In the genomic region with DNA sequence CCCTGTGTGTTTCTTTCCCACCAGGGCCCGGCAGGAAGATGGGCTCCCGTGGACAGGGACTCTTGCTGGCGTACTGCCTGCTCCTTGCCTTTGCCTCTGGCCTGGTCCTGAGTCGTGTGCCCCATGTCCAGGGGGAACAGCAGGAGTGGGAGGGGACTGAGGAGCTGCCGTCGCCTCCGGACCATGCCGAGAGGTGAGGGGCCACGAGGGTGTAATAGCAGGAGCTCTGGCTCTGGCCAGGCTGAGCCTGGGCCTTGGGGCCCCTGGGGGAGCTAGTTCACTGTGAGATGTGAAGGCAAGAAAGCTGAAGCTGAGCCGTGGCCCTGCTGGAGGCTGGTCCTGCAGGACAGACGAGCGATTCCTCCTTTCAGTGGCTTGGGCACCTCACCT, we compare ENCODE assay signal across 27 cellular contexts. TPM values are rescaled to one million over a fixed set of nuclear protein-coding genes. Genes with fewer than 3 reads are reported as not detected.
DNase-seq lines count a peak whose midpoint lies in the region; ATAC-seq, FAIRE-seq and TF ChIP-seq lines count a peak whose summit lies in the region.
"Had no signal": no experiment of that assay in that cellular context is flagged by ENCODE, and none has a peak within 500 bp of the region (broad histone marks: within the 10 kb centered on the region; RNA-seq: fewer than 3 reads in every experiment).

No MANE protein-coding gene starts in this region.

- POLR2A ChIA-PET in HepG2 (lab: Yijun Ruan, JAX), result interaction anchor here (1.6 kb wide), 1 partner anchor 17 kb away, joined by 16 read pairs; no protein-coding TSS in a partner anchor
- POLR2A ChIA-PET in naive thymus-derived CD4-positive, alpha-beta T cell (lab: Charles Lee), result no interaction called here

- H3K9ac ChIP-seq in HepG2 (ENCODE audit: insufficient read depth, low read depth, low read length), result no peak overlapping the region
- H3K9ac ChIP-seq: BLaER1 treated with 17β-estradiol and CSF1 and Interleukin-3, amounts not matched to agents 10 nM and 100 nM had no signal

- 16% methylated on average over 8 of the region's 12 CpGs for WGBS in HepG2 (ENCODE audit: low lambda C conversion rate)
- WGBS in right lobe of liver (ENCODE audit: insufficient coverage, low coverage, low lambda C conversion rate, missing lambda C conversion rate), result 42% methylated on average over 5 of the region's 12 CpGs
- WGBS in sigmoid colon, 2 donors, result 77 to 84% methylated on average over 12 of the region's 12 CpGs

- H3K79me2 ChIP-seq in HepG2 (ENCODE audit: insufficient read depth, low read length), result no peaks in the 10 kb centered on the region

- CTCF ChIA-PET in HepG2 (lab: Yijun Ruan, JAX; ENCODE audit: low intra/inter-chr PET ratio, low total read pairs), result interaction anchor here (2.7 kb wide), 1 partner anchor 24 kb away, joined by 21 read pairs; no protein-coding TSS in a partner anchor
- CTCF ChIA-PET in naive thymus-derived CD4-positive, alpha-beta T cell (lab: Charles Lee), result interaction anchor here (1.1 to 1.6 kb wide), 3 partner anchors 9 to 25 kb away, joined by 3 to 6 read pairs (median 3); no protein-coding TSS in a partner anchor

- no peak for TF ChIP-seq POLR2A in HepG2 (IDR thresholded peaks at IDR 0.05; ENCODE audit: insufficient read depth in 1 of 2, low read depth in 2 of 2, low read length in 2 of 2)
- TF ChIP-seq POLR2A in right lobe of liver (IDR thresholded peaks at IDR 0.05), result no peak
- TF ChIP-seq POLR2A in sigmoid colon (IDR thresholded peaks at IDR 0.05), result no peak

- no TSS peak for BruUV-seq in HepG2 (replicated peaks; lab: Mats Ljungman, UMichigan)

- no peak overlapping the region for H2AFZ ChIP-seq in HepG2 (ENCODE audit: low read length)

- in situ Hi-C loops in HepG2 (cut with HindIII; ENCODE audit: extremely low pct_ligation_motif_present, low pct_unique_long_range_greater_than_20kb), result no loop called here

- H3K9me3 ChIP-seq in HepG2 (ENCODE audit: low read length), result no peaks in the 10 kb centered on the region
- no peaks in the 10 kb centered on the region for H3K9me3 ChIP-seq in right lobe of liver
- no peaks in the 10 kb centered on the region for H3K9me3 ChIP-seq in left lung
- H3K9me3 ChIP-seq in sigmoid colon, result no peaks in the 10 kb centered on the region
- no peaks in the 10 kb centered on the region for H3K9me3 ChIP-seq in naive thymus-derived CD4-positive, alpha-beta T cell (ENCODE audit: control insufficient read depth in 2 of 3, low read length in 3 of 3)
- H3K9me3 ChIP-seq: BLaER1 treated with 17β-estradiol and CSF1 and Interleukin-3, amounts not matched to agents 10 nM and 100 nM had no signal

- no peak overlapping the region for H3K4me3 Mint-ChIP-seq in naive thymus-derived CD4-positive, alpha-beta T cell
- H3K4me3 Mint-ChIP-seq: CD4-positive, alpha-beta T cell had no signal

- peaks cover 0 to 9% (median 5%) of the 10 kb centered on the region in 7 donors for H3K4me1 Mint-ChIP-seq in naive thymus-derived CD4-positive, alpha-beta T cell

- H3K36me3 Mint-ChIP-seq in naive thymus-derived CD4-positive, alpha-beta T cell, result no peaks in the 10 kb centered on the region

- intact Hi-C loops in HepG2 (cut with micrococcal nuclease; ENCODE audit: unreplicated experiment) (loop anchor here (2.0 kb wide), 1 partner anchor 51 kb away; no protein-coding TSS in a partner anchor), right lobe of liver (cut with DNase I) (no loop called here), left lung (cut with DNase I) (no loop called here), sigmoid colon (cut with DNase I) (no loop called here)
- intact Hi-C loops in naive thymus-derived CD4-positive, alpha-beta T cell (cut with micrococcal nuclease), result no loop called here

- H3K4me3 ChIP-seq in HepG2 (replicated peaks in 1 of 3; ENCODE audit: insufficient read depth in 1 of 3, low read depth in 2 of 3, low read length in 3 of 3) (no peak overlapping the region), right lobe of liver (no peak overlapping the region), left lung (no peak overlapping the region), sigmoid colon (no peak overlapping the region)
- H3K4me3 ChIP-seq in naive thymus-derived CD4-positive, alpha-beta T cell (ENCODE audit: low read length), result no peak overlapping the region
- H3K4me3 ChIP-seq: BLaER1 treated with 17β-estradiol and CSF1 and Interleukin-3, amounts not matched to agents 10 nM and 100 nM had no signal

- TF ChIP-seq CTCF in HepG2 (CRISPR knock-in tag; IDR thresholded peaks at IDR 0.05), result no peak
- TF ChIP-seq CTCF in right lobe of liver (IDR thresholded peaks at IDR 0.05), result no peak
- TF ChIP-seq CTCF in left lung (IDR thresholded peaks at IDR 0.05), result no peak
- TF ChIP-seq CTCF in sigmoid colon (IDR thresholded peaks at IDR 0.05), result no peak

- no peak for FAIRE-seq in HepG2 (lab: Jason Lieb, UNC)
- FAIRE-seq: A204.1, G401.6 had no signal

- peaks cover 0 to 9% (median 0%) of the 10 kb centered on the region in 11 donors for H3K9me3 Mint-ChIP-seq in naive thymus-derived CD4-positive, alpha-beta T cell
- H3K9me3 Mint-ChIP-seq: CD4-positive, alpha-beta T cell had no signal

- ATAC-seq in HepG2, result no peak
- no peak for ATAC-seq in right lobe of liver
- ATAC-seq in left lung, result no peak
- ATAC-seq in naive thymus-derived CD4-positive, alpha-beta T cell, result no peak
- no peak for ATAC-seq in HG02870 (IDR thresholded peaks at IDR 0.05; ENCODE audit: unreplicated experiment)
- ATAC-seq: HCT116, Panc1 had no signal

- no peak for DNase-seq in HepG2 (ENCODE audit: low spot score)
- no peak for DNase-seq in right lobe of liver
- peak; percentile 27 to 61 for DNase-seq in left lung
- DNase-seq in sigmoid colon, result peak; percentile 61
- no peak for DNase-seq in naive thymus-derived CD4-positive, alpha-beta T cell
- no peak for DNase-seq in NK-92 (lab: John Stamatoyannopoulos, UW; ENCODE audit: unreplicated experiment)
- DNase-seq: AML-193; CD4-positive, alpha-beta T cell; COR-L47; GOT3; Karpas-422; NCI-H1092; NCI-H1417 treated with DMSO at 0.1 percent for 48 hours; NCI-H187; NCI-H2081 treated with DMSO at 0.1 percent for 48 hours; NCI-H2171; NCI-H226; NCI-H510A; NCI-H69; SHP77 treated with DMSO at 0.1 percent for 48 hours had no signal

- H3K4me1 ChIP-seq in HepG2 (ENCODE audit: insufficient read depth, low read length), result peaks cover 29% of the 10 kb centered on the region
- no peaks in the 10 kb centered on the region for H3K4me1 ChIP-seq in right lobe of liver
- peaks cover 0 to 23% of the 10 kb centered on the region in 2 donors for H3K4me1 ChIP-seq in left lung
- H3K4me1 ChIP-seq in sigmoid colon, result peaks cover 0 to 15% (median 7%) of the 10 kb centered on the region in 4 donors
- H3K4me1 ChIP-seq in naive thymus-derived CD4-positive, alpha-beta T cell (ENCODE audit: control insufficient read depth in 2 of 2, insufficient read depth in 2 of 2, low read length in 2 of 2), result no peaks in the 10 kb centered on the region

- TF ChIP-seq RAD21 in HepG2 (CRISPR knock-in tag; IDR thresholded peaks at IDR 0.05), result no peak

- TF ChIP-seq EP300 in HepG2 (IDR thresholded peaks at IDR 0.05; ENCODE audit: low read depth in 2 of 2, low read length in 2 of 2), result no peak
- no peak for TF ChIP-seq EP300 in HepG2 (CRISPR knock-in tag; IDR thresholded peaks at IDR 0.05; ENCODE audit: borderline replicate concordance)
- no peak for TF ChIP-seq EP300 in sigmoid colon (IDR thresholded peaks at IDR 0.05)

- H3K36me3 ChIP-seq in HepG2 (replicated peaks in 1 of 2; ENCODE audit: control insufficient read depth in 1 of 2, insufficient read depth in 2 of 2, low read length in 2 of 2) (no peaks in the 10 kb centered on the region), right lobe of liver (no peaks in the 10 kb centered on the region), left lung (no peaks in the 10 kb centered on the region), sigmoid colon (peaks cover 0 to 16% (median 2%) of the 10 kb centered on the region in 4 donors)
- H3K36me3 ChIP-seq in naive thymus-derived CD4-positive, alpha-beta T cell (ENCODE audit: control insufficient read depth in 2 of 3, insufficient read depth in 3 of 3, low read length in 3 of 3), result no peaks in the 10 kb centered on the region
- H3K36me3 ChIP-seq: BLaER1 treated with 17β-estradiol and CSF1 and Interleukin-3, amounts not matched to agents 10 nM and 100 nM had no signal

- H3K27ac ChIP-seq in HepG2 (ENCODE audit: extremely low read length, insufficient read depth, low read length) (no peak overlapping the region), right lobe of liver (no peak overlapping the region), left lung (no peak overlapping the region), sigmoid colon (no peak overlapping the region)
- H3K27ac ChIP-seq in naive thymus-derived CD4-positive, alpha-beta T cell (ENCODE audit: low read depth, low read length), result no peak overlapping the region
- H3K27ac ChIP-seq: BLaER1 treated with 17β-estradiol and CSF1 and Interleukin-3, amounts not matched to agents 10 nM and 100 nM had no signal

- no peaks in the 10 kb centered on the region; the same call in 1 of the 2 replicates for H4K20me1 ChIP-seq in HepG2 (ENCODE audit: insufficient read depth, low read length)

- H3K4me2 ChIP-seq in HepG2 (ENCODE audit: low read depth, low read length), result no peak overlapping the region
- H3K4me2 ChIP-seq: BLaER1 treated with 17β-estradiol and CSF1 and Interleukin-3, amounts not matched to agents 10 nM and 100 nM had no signal

- H3K27me3 ChIP-seq in HepG2 (ENCODE audit: control insufficient read depth in 1 of 2, insufficient read depth in 2 of 2, low read length in 2 of 2) (peaks cover 14 to 58% of the 10 kb centered on the region in 2 experiments; a peak in 4 of 5 replicates), right lobe of liver (no peaks in the 10 kb centered on the region), left lung (no peaks in the 10 kb centered on the region), sigmoid colon (no peaks in the 10 kb centered on the region)
- H3K27me3 ChIP-seq in naive thymus-derived CD4-positive, alpha-beta T cell (ENCODE audit: control insufficient read depth in 2 of 2, insufficient read depth in 2 of 2, low read length in 2 of 2), result no peaks in the 10 kb centered on the region
- H3K27me3 ChIP-seq: BLaER1 treated with 17β-estradiol and CSF1 and Interleukin-3, amounts not matched to agents 10 nM and 100 nM had no signal

- peaks cover 4 to 13% (median 10%) of the 10 kb centered on the region in 5 donors for H3K27me3 Mint-ChIP-seq in naive thymus-derived CD4-positive, alpha-beta T cell

- H3K27ac Mint-ChIP-seq in naive thymus-derived CD4-positive, alpha-beta T cell, result no peak overlapping the region
- H3K27ac Mint-ChIP-seq: CD4-positive, alpha-beta T cell had no signal

RNA-seq across cellular contexts. Expression of gene C1QTNF1, which starts 20.0 kb away (rescaled TPM):
- total RNA-seq in HepG2 (2016; rRNA removed; fragmentation: Illumina TruSeq; extraction: Trizol) (0.18 and 0.36 TPM in 2 replicates), right lobe of liver (10 to 100 TPM in 5 of 6 experiments, 1 to 10 TPM in 1; 9.8 to 40.2 (median 26.2) TPM), left lung (10 to 100 TPM; 14.9 to 31.4 TPM), sigmoid colon (10 to 100 TPM; 14.8 to 31.4 (median 26.2) TPM)
- total RNA-seq in HepG2 (2016; cell fraction: cytosol; rRNA removed; fragmentation: Illumina TruSeq; extraction: Trizol; ENCODE audit: low read depth), result 0.30 TPM in 1 of 2 replicates, not detected in the other
- total RNA-seq in HepG2 (2016; cell fraction: insoluble cytoplasmic fraction; rRNA removed; fragmentation: Illumina TruSeq; extraction: Trizol), result 0.10 and 0.58 TPM in 2 replicates
- 0.06 and 0.31 TPM in 2 replicates for total RNA-seq in HepG2 (2016; cell fraction: membrane; rRNA removed; fragmentation: Illumina TruSeq; extraction: Trizol)
- total RNA-seq in HepG2 (2016; cell fraction: nucleus; rRNA removed; fragmentation: Illumina TruSeq; extraction: Trizol), result 0.56 and 0.90 TPM in 2 replicates
- polyA plus RNA-seq in HepG2 (2011; rRNA removed) (0.86 and 2.1 TPM in 2 replicates), sigmoid colon (10 to 100 TPM in 1 of 3 donors, 1 to 10 TPM in 2; 1.4 to 34.6 (median 4.8) TPM)
- polyA plus RNA-seq in HepG2 (2011; cell fraction: cytosol; rRNA removed), result 0.94 and 1.2 TPM in 2 replicates
- 1.4 TPM in 2 replicates for polyA plus RNA-seq in HepG2 (2011; cell fraction: nucleus; rRNA removed)
- 1.0 and 1.5 TPM in 2 replicates for polyA plus RNA-seq in HepG2 (2012)
- 0.08 TPM in 1 of 2 replicates, not detected in the other for polyA plus RNA-seq in HepG2 (2016; cell fraction: cytosol; fragmentation: Illumina TruSeq; extraction: Trizol; ENCODE audit: low read depth)
- 0.12 and 0.25 TPM in 2 replicates for polyA plus RNA-seq in HepG2 (2016; cell fraction: insoluble cytoplasmic fraction; fragmentation: Illumina TruSeq; extraction: Trizol; ENCODE audit: low read depth)
- 0.09 and 0.17 TPM in 2 replicates for polyA plus RNA-seq in HepG2 (2016; cell fraction: membrane; fragmentation: Illumina TruSeq; extraction: Trizol; ENCODE audit: low read depth)
- polyA plus RNA-seq in HepG2 (2016; cell fraction: nucleus; fragmentation: Illumina TruSeq; extraction: Trizol; ENCODE audit: insufficient read depth, low read depth), result 0.45 and 0.55 TPM in 2 replicates
- polyA minus RNA-seq in HepG2 (2011; rRNA and poly(A)+ RNA removed; ENCODE audit: low replicate concordance), result 2.2 TPM in 1 of 2 replicates, not detected in the other
- polyA minus RNA-seq in HepG2 (2011; cell fraction: cytosol; rRNA and poly(A)+ RNA removed), result 0.59 and 0.70 TPM in 2 replicates
- polyA minus RNA-seq in HepG2 (2011; cell fraction: nucleus; rRNA and poly(A)+ RNA removed), result 1.6 and 2.2 TPM in 2 replicates
- total RNA-seq in naive thymus-derived CD4-positive, alpha-beta T cell, result under 1 TPM in 1 of 5 experiments, not detected in 4; 0.10 TPM
- polyA plus RNA-seq in naive thymus-derived CD4-positive, alpha-beta T cell, result not detected
- total RNA-seq: CD4-positive, alpha-beta T cell; OCI-LY7 had no signal

RNA-seq across cellular contexts. Expression of gene ENGASE, which starts 30.7 kb away (rescaled TPM):
- 2.8 and 10.6 TPM in 2 replicates for total RNA-seq in HepG2 (2016; rRNA removed; fragmentation: Illumina TruSeq; extraction: Trizol)
- total RNA-seq in HepG2 (2016; cell fraction: cytosol; rRNA removed; fragmentation: Illumina TruSeq; extraction: Trizol; ENCODE audit: low read depth), result 10.9 and 11.3 TPM in 2 replicates
- total RNA-seq in HepG2 (2016; cell fraction: insoluble cytoplasmic fraction; rRNA removed; fragmentation: Illumina TruSeq; extraction: Trizol), result 2.1 and 11.0 TPM in 2 replicates
- 4.0 and 4.4 TPM in 2 replicates for total RNA-seq in HepG2 (2016; cell fraction: membrane; rRNA removed; fragmentation: Illumina TruSeq; extraction: Trizol)
- total RNA-seq in HepG2 (2016; cell fraction: nucleus; rRNA removed; fragmentation: Illumina TruSeq; extraction: Trizol), result 17.7 and 21.9 TPM in 2 replicates
- polyA plus RNA-seq in HepG2 (2011; rRNA removed), result 18.1 and 30.3 TPM in 2 replicates
- 4.4 and 5.4 TPM in 2 replicates for polyA plus RNA-seq in HepG2 (2011; cell fraction: cytosol; rRNA removed)
- polyA plus RNA-seq in HepG2 (2011; cell fraction: nucleus; rRNA removed), result 327 and 364 TPM in 2 replicates
- polyA plus RNA-seq in HepG2 (2012), result 25.6 and 35.5 TPM in 2 replicates
- 0.50 and 0.71 TPM in 2 replicates for polyA plus RNA-seq in HepG2 (2016; cell fraction: cytosol; fragmentation: Illumina TruSeq; extraction: Trizol; ENCODE audit: low read depth)
- polyA plus RNA-seq in HepG2 (2016; cell fraction: insoluble cytoplasmic fraction; fragmentation: Illumina TruSeq; extraction: Trizol; ENCODE audit: low read depth), result 3.3 and 4.0 TPM in 2 replicates
- polyA plus RNA-seq in HepG2 (2016; cell fraction: membrane; fragmentation: Illumina TruSeq; extraction: Trizol; ENCODE audit: low read depth), result 1.3 and 1.4 TPM in 2 replicates
- polyA plus RNA-seq in HepG2 (2016; cell fraction: nucleus; fragmentation: Illumina TruSeq; extraction: Trizol; ENCODE audit: insufficient read depth, low read depth), result 64.3 and 73.5 TPM in 2 replicates
- 27.1 and 30.9 TPM in 2 replicates for polyA minus RNA-seq in HepG2 (2011; rRNA and poly(A)+ RNA removed; ENCODE audit: low replicate concordance)
- polyA minus RNA-seq in HepG2 (2011; cell fraction: cytosol; rRNA and poly(A)+ RNA removed), result 4.3 and 5.1 TPM in 2 replicates
- polyA minus RNA-seq in HepG2 (2011; cell fraction: nucleus; rRNA and poly(A)+ RNA removed), result 56.1 and 79.6 TPM in 2 replicates
- 10 to 100 TPM in 5 of 6 experiments, 1 to 10 TPM in 1; 7.4 to 63.7 (median 39.1) TPM for total RNA-seq in right lobe of liver
- 10 to 100 TPM; 46.9 to 50.2 TPM for total RNA-seq in left lung
- total RNA-seq in sigmoid colon, result 10 to 100 TPM; 14.3 to 26.3 (median 14.4) TPM
- 10 to 100 TPM in 2 of 3 donors, 1 to 10 TPM in 1; 7.2 to 55.9 (median 10.6) TPM for polyA plus RNA-seq in sigmoid colon
- 100 to 1,000 TPM in 2 of 5 experiments, 10 to 100 TPM in 3; 41.5 to 214 (median 85.9) TPM for total RNA-seq in naive thymus-derived CD4-positive, alpha-beta T cell
- 1 to 10 TPM; 3.8 to 6.4 TPM for polyA plus RNA-seq in naive thymus-derived CD4-positive, alpha-beta T cell

RNA-seq across cellular contexts. Expression of gene CANT1, which starts 34.4 kb away (rescaled TPM):
- 24.9 and 34.1 TPM in 2 replicates for total RNA-seq in HepG2 (2016; rRNA removed; fragmentation: Illumina TruSeq; extraction: Trizol)
- total RNA-seq in HepG2 (2016; cell fraction: cytosol; rRNA removed; fragmentation: Illumina TruSeq; extraction: Trizol; ENCODE audit: low read depth), result 4.7 and 7.2 TPM in 2 replicates
- total RNA-seq in HepG2 (2016; cell fraction: insoluble cytoplasmic fraction; rRNA removed; fragmentation: Illumina TruSeq; extraction: Trizol), result 22.7 and 35.6 TPM in 2 replicates
- 18.3 and 22.7 TPM in 2 replicates for total RNA-seq in HepG2 (2016; cell fraction: membrane; rRNA removed; fragmentation: Illumina TruSeq; extraction: Trizol)
- 34.4 and 36.1 TPM in 2 replicates for total RNA-seq in HepG2 (2016; cell fraction: nucleus; rRNA removed; fragmentation: Illumina TruSeq; extraction: Trizol)
- polyA plus RNA-seq in HepG2 (2011; rRNA removed), result 42.1 and 42.6 TPM in 2 replicates
- polyA plus RNA-seq in HepG2 (2011; cell fraction: cytosol; rRNA removed), result 32.0 and 42.2 TPM in 2 replicates
- 39.8 and 43.1 TPM in 2 replicates for polyA plus RNA-seq in HepG2 (2011; cell fraction: nucleus; rRNA removed)
- polyA plus RNA-seq in HepG2 (2012), result 25.0 and 32.7 TPM in 2 replicates
- polyA plus RNA-seq in HepG2 (2016; cell fraction: cytosol; fragmentation: Illumina TruSeq; extraction: Trizol; ENCODE audit: low read depth), result 5.6 TPM in 2 replicates
- 23.0 and 24.4 TPM in 2 replicates for polyA plus RNA-seq in HepG2 (2016; cell fraction: insoluble cytoplasmic fraction; fragmentation: Illumina TruSeq; extraction: Trizol; ENCODE audit: low read depth)
- polyA plus RNA-seq in HepG2 (2016; cell fraction: membrane; fragmentation: Illumina TruSeq; extraction: Trizol; ENCODE audit: low read depth), result 13.8 and 16.2 TPM in 2 replicates
- polyA plus RNA-seq in HepG2 (2016; cell fraction: nucleus; fragmentation: Illumina TruSeq; extraction: Trizol; ENCODE audit: insufficient read depth, low read depth), result 44.9 and 45.4 TPM in 2 replicates
- 46.8 and 73.3 TPM in 2 replicates for polyA minus RNA-seq in HepG2 (2011; rRNA and poly(A)+ RNA removed; ENCODE audit: low replicate concordance)
- polyA minus RNA-seq in HepG2 (2011; cell fraction: cytosol; rRNA and poly(A)+ RNA removed), result 34.5 and 40.3 TPM in 2 replicates
- 27.8 and 31.3 TPM in 2 replicates for polyA minus RNA-seq in HepG2 (2011; cell fraction: nucleus; rRNA and poly(A)+ RNA removed)
- total RNA-seq in right lobe of liver, result 10 to 100 TPM; 15.6 to 26.3 (median 18.7) TPM
- 10 to 100 TPM; 57.2 to 69.0 TPM for total RNA-seq in left lung
- total RNA-seq in sigmoid colon, result 10 to 100 TPM; 11.1 to 19.1 (median 13.4) TPM
- polyA plus RNA-seq in sigmoid colon, result 100 to 1,000 TPM in 1 of 3 donors, 10 to 100 TPM in 2; 51.1 to 132 (median 60.3) TPM
- 10 to 100 TPM; 40.1 to 82.2 (median 43.0) TPM for total RNA-seq in naive thymus-derived CD4-positive, alpha-beta T cell
- polyA plus RNA-seq in naive thymus-derived CD4-positive, alpha-beta T cell, result 10 to 100 TPM; 11.2 to 11.4 TPM

Comparison
In these comparisons a context has a peak if more than half of its experiments do, and no peak if none do; other contexts are left out.
1. RNA of gene C1QTNF1, which starts 20.0 kb away (total RNA-seq): 14.9 to 31.4 TPM in left lung, 9.8 to 40.2 TPM in right lobe of liver and 14.8 to 31.4 TPM in sigmoid colon; 0.06 to 0.90 TPM in HepG2 and 0.10 TPM in naive thymus-derived CD4-positive, alpha-beta T cell; every median in the first group is over 4 times any median in the second.
2. DNase-seq: peak in left lung (2 of 2) and sigmoid colon (single experiment); none in HepG2 (single experiment), right lobe of liver (0 of 3), naive thymus-derived CD4-positive, alpha-beta T cell (0 of 9) and NK-92 (single experiment).